20 cellular contexts compared by ENCODE assay signal in genomic region chr9:116279230-116279629, GRCh38.
A peak's percentile ranks its signal among the peaks of the same experiment; 100 is the strongest.
DNase-seq lines count a peak whose midpoint lies in the region; ATAC-seq, FAIRE-seq and TF ChIP-seq lines count a peak whose summit lies in the region.
"Had no signal": no experiment of that assay in that cellular context is flagged by ENCODE, and none has a peak within 500 bp of the region (broad histone marks: within the 10 kb centered on the region; RNA-seq: fewer than 3 reads in every experiment).

No MANE protein-coding gene starts in this region.

- H3K79me2 ChIP-seq in H1 (ENCODE audit: control insufficient read depth in 1 of 2, insufficient read depth in 2 of 2, low read length in 2 of 2) (no peaks in the 10 kb centered on the region), mesendoderm (ENCODE audit: control insufficient read depth, insufficient read depth, low read length) (no peaks in the 10 kb centered on the region)

- H4K8ac ChIP-seq in H1 (ENCODE audit: extremely low read depth, insufficient read depth, low read length), result no peak overlapping the region
- H4K8ac ChIP-seq in mesendoderm (ENCODE audit: low read depth, low read length), result no peak overlapping the region

- H3K36me3 ChIP-seq in SK-N-MC (ENCODE audit: insufficient read depth, low read length), result peaks cover 95% of the 10 kb centered on the region
- no peaks in the 10 kb centered on the region for H3K36me3 ChIP-seq in H1 (ENCODE audit: control insufficient read depth in 2 of 4, insufficient read depth in 4 of 4, low read length in 3 of 4)
- no peaks in the 10 kb centered on the region for H3K36me3 ChIP-seq in mesendoderm (ENCODE audit: control insufficient read depth, insufficient read depth, low read length)
- H3K36me3 ChIP-seq: left lung, Peyer's patch had no signal

- CTCF ChIA-PET in H1 (lab: Charles Lee; ENCODE audit: partially characterized antibody), result interaction anchor here (1.1 to 1.5 kb wide), 4 partner anchors 38 to 311 kb away, joined by 3 to 5 read pairs (median 4); no protein-coding TSS in a partner anchor

- no peak overlapping the region for H3K14ac ChIP-seq in H1 (ENCODE audit: insufficient read length)

- H3K79me1 ChIP-seq in H1 (ENCODE audit: low read depth, low read length) (no peaks in the 10 kb centered on the region), mesendoderm (ENCODE audit: low read length) (no peaks in the 10 kb centered on the region)

- H3K23me2 ChIP-seq in H1 (ENCODE audit: low read depth, low read length), result no peaks in the 10 kb centered on the region

- H3K4me1 ChIP-seq in H1 (replicated peaks in 1 of 4; ENCODE audit: control insufficient read depth in 3 of 4, insufficient read depth in 4 of 4, low read length in 3 of 4), result peaks cover 11 to 35% (median 25%) of the 10 kb centered on the region in 4 experiments; a peak in 5 of 7 replicates
- H3K4me1 ChIP-seq in mesendoderm (ENCODE audit: control insufficient read depth, low read depth, low read length), result peaks cover 4% of the 10 kb centered on the region
- H3K4me1 ChIP-seq: left lung, Peyer's patch had no signal

- POLR2A ChIA-PET in H1 (lab: Charles Lee; ENCODE audit: partially characterized antibody), result no interaction called here

- H2BK20ac ChIP-seq in H1 (ENCODE audit: low read length), result peak overlapping the region; percentile 82; the same call in 1 of the 2 replicates

- H3K27ac ChIP-seq in SK-N-MC (peak overlapping the region; percentile 22; the same call in 1 of the 2 replicates), H1 (ENCODE audit: low read depth, low read length) (peak overlapping the region; percentile 20; the same call in 1 of the 2 replicates), mesendoderm (ENCODE audit: low read depth, low read length) (peak overlapping the region; percentile 33)
- H3K27ac ChIP-seq: C4-2B, left lung, Peyer's patch, skin epidermis had no signal

- no peak for TF ChIP-seq CTCF in H1 (IDR thresholded peaks at IDR 0.05; ENCODE audit: control extremely low read depth in 1 of 3, insufficient read depth in 1 of 3, low read depth in 1 of 3, low read length in 3 of 3)

- H3K18ac ChIP-seq in H1 (ENCODE audit: extremely low read depth, low read length) (peak overlapping the region; percentile 85), mesendoderm (ENCODE audit: low read length) (peak overlapping the region; percentile 94)

- TF ChIP-seq POLR2A in H1 (IDR thresholded peaks at IDR 0.05; ENCODE audit: control extremely low read depth in 1 of 2, low read depth in 2 of 2, low read length in 2 of 2), result no peak

- H2AFZ ChIP-seq in H1 (ENCODE audit: low read length), result no peak overlapping the region
- H2AFZ ChIP-seq: GM23248 had no signal

- H2BK15ac ChIP-seq in H1 (ENCODE audit: low read length) (peak overlapping the region; percentile 67; the same call in 1 of the 2 replicates), mesendoderm (replicated peaks; ENCODE audit: low read depth) (no peak overlapping the region)

- H3K27me3 ChIP-seq in H1 (replicated peaks in 1 of 4; ENCODE audit: control insufficient read depth in 3 of 4, extremely low read depth in 1 of 4, insufficient read depth in 3 of 4, low read length in 3 of 4) (peaks cover 13 to 46% (median 37%) of the 10 kb centered on the region in 4 experiments), mesendoderm (ENCODE audit: insufficient read depth, low read length, poor library complexity) (no peaks in the 10 kb centered on the region)
- H3K27me3 ChIP-seq: Peyer's patch had no signal

- TF ChIP-seq RAD21 in H1 (IDR thresholded peaks at IDR 0.05 in 1 of 2, conservative IDR thresholded peaks at IDR 0.05 in 1 of 2; ENCODE audit: low read depth in 2 of 2, low read length in 2 of 2), result no peak; a peak in 1 of 4 replicates

- peak; percentile 97 for DNase-seq in Daoy (ENCODE audit: low read depth)
- no peak for DNase-seq in SK-N-MC (ENCODE audit: low read depth, low spot score)
- DNase-seq in H1 (ENCODE audit: low read depth in 1 of 2, low spot score in 2 of 2), result peak; percentile 68 to 89
- peak; percentile 92 for DNase-seq in mesendoderm
- DNase-seq in HT-29 (ENCODE audit: low spot score), result no peak
- no peak for DNase-seq in GF-D8 (lab: John Stamatoyannopoulos, UW)
- no peak for DNase-seq in NCI-H1105 treated with DMSO at 0.1 percent for 48 hours (lab: John Stamatoyannopoulos, UW)
- DNase-seq: activated CD4-positive, alpha-beta T cell treated with anti-CD3 and anti-CD28 coated beads, Interleukin-2, amount 10 ng/mL, durations not matched to agents 7 days and 5 days; activated T-cell treated with anti-CD3 and anti-CD28 coated beads for 4 hours; effector CD8-positive, alpha-beta T cell; GM23248; hypothalamus; left lung; Peyer's patch had no signal

- H4K20me1 ChIP-seq in H1 (replicated peaks in 1 of 2; ENCODE audit: control insufficient read depth in 1 of 2, insufficient read depth in 2 of 2, low read length in 2 of 2), result no peaks in the 10 kb centered on the region

- peak overlapping the region; percentile 85 for H2BK12ac ChIP-seq in H1 (ENCODE audit: low read depth, low read length)

- H2BK5ac ChIP-seq in H1 (ENCODE audit: low read depth, low read length) (peak overlapping the region; percentile 95; the same call in 1 of the 2 replicates), mesendoderm (ENCODE audit: low read length) (no peak overlapping the region)

- peak; percentile 91 for FAIRE-seq in H1 (lab: Jason Lieb, UNC)
- FAIRE-seq: A204.1, bronchial epithelial cell had no signal

- TF ChIP-seq EP300 in H1 (IDR thresholded peaks at IDR 0.05; ENCODE audit: borderline replicate concordance in 1 of 2, low read depth in 2 of 2, low read length in 2 of 2), result no peak

- no peak overlapping the region for H3K23ac ChIP-seq in H1 (ENCODE audit: insufficient read length)
- no peak overlapping the region for H3K23ac ChIP-seq in mesendoderm (ENCODE audit: low read length)

- no peak overlapping the region for H4K91ac ChIP-seq in H1 (replicated peaks; ENCODE audit: insufficient read length, low read length)

- no peak overlapping the region for H3K9ac ChIP-seq in SK-N-MC (ENCODE audit: insufficient read length)
- H3K9ac ChIP-seq in H1 (replicated peaks in 1 of 4; ENCODE audit: extremely low read depth in 1 of 4, low read depth in 3 of 4, low read length in 3 of 4), result 0 out of 7 replicates have a peak overlapping the region, but pooled peaks of 2 of the 4 experiments have one; percentile 14 to 34
- no peak overlapping the region for H3K9ac ChIP-seq in mesendoderm (ENCODE audit: low read length)
- H3K9ac ChIP-seq: GM23248 had no signal

- no peak for ATAC-seq in GM19452 (IDR thresholded peaks at IDR 0.05; ENCODE audit: unreplicated experiment)
- ATAC-seq: activated naive CD4-positive, alpha-beta T cell treated with anti-CD3 and anti-CD28 coated beads, Interleukin-2, amount 50 U/mL, for 72 hours; left lung had no signal

- H3K4me3 ChIP-seq in SK-N-MC (no peak overlapping the region), H1 (ENCODE audit: extremely low read depth in 1 of 4, insufficient read depth in 2 of 4, low read depth in 3 of 4, low read length in 4 of 4) (peak overlapping the region in 1 of 4 experiments; percentile 5; a peak in 1 of 8 replicates), mesendoderm (ENCODE audit: low read length) (no peak overlapping the region)
- H3K4me3 ChIP-seq: GM23248, left lung, Peyer's patch, skin epidermis had no signal

- no peak overlapping the region for H3K56ac ChIP-seq in H1 (replicated peaks; ENCODE audit: insufficient read length, low read depth, low read length)
- H3K56ac ChIP-seq in mesendoderm (ENCODE audit: low read length), result peak overlapping the region; percentile 17

- H3K4ac ChIP-seq in H1 (replicated peaks; ENCODE audit: insufficient read length, low read depth, low read length) (peak overlapping the region; percentile 19), mesendoderm (ENCODE audit: low read depth, low read length) (no peak overlapping the region)

- H4K5ac ChIP-seq in H1 (ENCODE audit: insufficient read length, low read depth, low read length) (no peak overlapping the region), mesendoderm (ENCODE audit: low read length) (no peak overlapping the region)

- H2AK5ac ChIP-seq in H1 (ENCODE audit: low read depth, low read length) (peak overlapping the region; percentile 96; the same call in 1 of the 2 replicates), mesendoderm (ENCODE audit: low read length) (no peak overlapping the region)

- H2BK120ac ChIP-seq in H1 (replicated peaks; ENCODE audit: low read depth, low read length) (peak overlapping the region; percentile 88), mesendoderm (ENCODE audit: low read depth, low read length) (no peak overlapping the region)

- H3K4me2 ChIP-seq in H1 (ENCODE audit: insufficient read depth in 1 of 2, low read depth in 2 of 2, low read length in 2 of 2) (peak overlapping the region; percentile 30 to 51), mesendoderm (ENCODE audit: low read length) (no peak overlapping the region)

- 5% methylated on average over 11 of the region's 11 CpGs; no CpG with 5 or more reads in 1 of the 2 experiments for WGBS in H1 (ENCODE audit: extremely low coverage in 1 of 2, insufficient coverage in 1 of 2, insufficient read length in 1 of 2, insufficient replicate concordance in 2 of 2, low coverage in 1 of 2, low lambda C conversion rate in 2 of 2, missing lambda C conversion rate in 1 of 2), 2 experiments
- no CpG with 5 or more reads among the region's 11 CpGs for WGBS in mesendoderm (ENCODE audit: extremely low coverage, insufficient coverage, low lambda C conversion rate)

- H3K9me3 ChIP-seq in SK-N-MC (ENCODE audit: low read depth, low read length) (no peaks in the 10 kb centered on the region), H1 (ENCODE audit: insufficient read depth in 2 of 2, low read depth in 1 of 2, low read length in 1 of 2) (no peaks in the 10 kb centered on the region)
- H3K9me3 ChIP-seq: left lung, Peyer's patch had no signal

TF ChIP-seq in H1, 55 proteins besides CTCF, POLR2A, EP300 and RAD21 (continues in another document):
- TF ChIP-seq MAFK (IDR thresholded peaks at IDR 0.05; ENCODE audit: low read depth, low read length) (peak; percentile 12; the same call in 1 of the 2 replicates), YY1 (IDR thresholded peaks at IDR 0.05; ENCODE audit: low read depth, low read length) (peak; percentile 61; the same call in 1 of the 2 replicates), CTBP2 (IDR thresholded peaks at IDR 0.05; ENCODE audit: borderline replicate concordance, insufficient read depth, insufficient read length, low read length) (peak; percentile 82), TAF1 (IDR thresholded peaks at IDR 0.05; ENCODE audit: low read depth, low read length) (no peak), SP1 (IDR thresholded peaks at IDR 0.05; ENCODE audit: low read depth, low read length) (no peak)

Comparison
In these comparisons a context has a peak if more than half of its experiments do, and no peak if none do; other contexts are left out.
1. DNase-seq: peak in Daoy (single experiment), H1 (2 of 2) and mesendoderm (single experiment); none in SK-N-MC (single experiment), HT-29 (single experiment), GF-D8 (single experiment) and NCI-H1105 treated with DMSO at 0.1 percent for 48 hours (single experiment).
2. Peak in every context shown above with its lines, with median percentiles within 50 percentile points of each other: H3K27ac ChIP-seq.